Comparison of ENCODE assay signal across 1 cellular context in the genomic region with DNA sequence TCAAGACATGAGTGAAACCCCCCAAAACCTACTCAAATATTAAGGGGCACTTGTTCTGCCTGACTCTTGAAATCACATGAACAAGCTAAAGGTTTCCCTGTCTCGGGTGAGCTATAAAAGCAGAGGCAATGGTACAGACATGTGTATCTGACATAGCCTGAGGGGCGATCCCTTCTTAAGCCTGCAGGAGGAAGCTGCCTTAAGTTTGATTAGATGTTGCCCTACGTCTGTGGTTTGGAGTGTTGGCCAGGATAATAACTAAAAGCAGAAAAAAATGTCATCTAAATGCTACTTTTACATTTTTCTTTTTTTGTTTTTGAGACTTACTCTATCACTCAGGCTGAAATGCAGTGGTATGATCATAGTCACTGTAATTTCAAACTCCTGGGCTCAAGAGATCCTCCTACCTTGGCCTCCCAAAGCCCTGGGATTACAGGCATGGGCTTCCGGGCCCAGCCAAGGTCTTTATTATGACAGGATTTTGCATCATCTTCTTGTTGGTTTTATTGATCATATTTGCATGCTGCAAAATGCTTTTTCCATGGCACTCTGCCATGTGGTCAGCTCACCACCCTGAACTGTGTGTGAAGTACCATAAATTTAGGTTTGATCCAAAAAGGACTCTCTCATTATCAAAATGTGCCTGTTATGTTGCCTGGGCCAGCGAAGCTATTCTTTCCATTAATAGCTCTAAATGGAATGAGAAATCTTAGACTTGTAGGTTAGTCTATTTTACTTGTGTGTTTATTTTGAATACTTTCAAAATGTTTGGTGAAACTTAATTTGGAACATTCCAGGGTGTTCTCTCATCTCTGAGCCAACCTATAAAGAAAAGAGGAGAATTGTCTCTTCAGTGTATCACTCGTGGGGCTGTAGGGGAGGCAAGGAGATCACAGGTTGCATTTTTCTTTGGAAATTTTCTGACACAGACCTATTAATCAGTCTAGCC.
TF ChIP-seq lines count a peak whose summit lies in the region.

No MANE protein-coding gene starts in this region.

TF ChIP-seq in HepG2, 621 proteins besides CTCF, POLR2A, EP300 and RAD21:
- TF ChIP-seq, protein P1, sequence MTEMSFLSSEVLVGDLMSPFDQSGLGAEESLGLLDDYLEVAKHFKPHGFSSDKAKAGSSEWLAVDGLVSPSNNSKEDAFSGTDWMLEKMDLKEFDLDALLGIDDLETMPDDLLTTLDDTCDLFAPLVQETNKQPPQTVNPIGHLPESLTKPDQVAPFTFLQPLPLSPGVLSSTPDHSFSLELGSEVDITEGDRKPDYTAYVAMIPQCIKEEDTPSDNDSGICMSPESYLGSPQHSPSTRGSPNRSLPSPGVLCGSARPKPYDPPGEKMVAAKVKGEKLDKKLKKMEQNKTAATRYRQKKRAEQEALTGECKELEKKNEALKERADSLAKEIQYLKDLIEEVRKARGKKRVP (CRISPR knock-in tag; IDR thresholded peaks at IDR 0.05) = peak in 1 of 2 experiments; percentile 56; a peak in 2 of 4 replicates
- no peak for TF ChIP-seq ZFP41 (CRISPR knock-in tag; IDR thresholded peaks at IDR 0.05; ENCODE audit: borderline replicate concordance)
